ENCODE assay signal across 8 cellular contexts in genomic region chr12:118137148-118137678, GRCh38. TPM values are rescaled to one million over a fixed set of nuclear protein-coding genes. Genes with fewer than 3 reads are reported as not detected.
DNase-seq lines count a peak whose midpoint lies in the region; ATAC-seq and TF ChIP-seq lines count a peak whose summit lies in the region.

No MANE protein-coding gene starts in this region.

- H3K4me1 Mint-ChIP-seq in activated CD8-positive, alpha-beta memory T cell treated with anti-CD3 and anti-CD28 coated beads, Interleukin-2, amount 10 ng/mL, durations not matched to agents 7 days and 5 days = peaks cover 33% of the 10 kb centered on the region

- peak overlapping the region; percentile 99 for H3K27ac ChIP-seq in thyroid gland

- no peak for TF ChIP-seq CTCF in astrocyte of the cerebellum (IDR thresholded peaks at IDR 0.05; ENCODE audit: low read depth, low read length, missing control alignments)
- no peak for TF ChIP-seq CTCF in lower leg skin (IDR thresholded peaks at IDR 0.05)
- no peak for TF ChIP-seq CTCF in thyroid gland (IDR thresholded peaks at IDR 0.05)

- no peaks in the 10 kb centered on the region for H3K9me3 Mint-ChIP-seq in activated CD8-positive, alpha-beta memory T cell treated with anti-CD3 and anti-CD28 coated beads, Interleukin-2, amount 10 ng/mL, durations not matched to agents 7 days and 5 days (ENCODE audit: low read depth)

- ATAC-seq in activated CD8-positive, alpha-beta memory T cell treated with anti-CD3 and anti-CD28 coated beads, Interleukin-2, amount 10 ng/mL, durations not matched to agents 7 days and 5 days = no peak
- ATAC-seq in HG03565 (IDR thresholded peaks at IDR 0.05; ENCODE audit: unreplicated experiment) = no peak
- ATAC-seq in GM19035 (IDR thresholded peaks at IDR 0.05; ENCODE audit: unreplicated experiment) = no peak

- H3K27ac Mint-ChIP-seq in activated CD8-positive, alpha-beta memory T cell treated with anti-CD3 and anti-CD28 coated beads, Interleukin-2, amount 10 ng/mL, durations not matched to agents 7 days and 5 days = peak overlapping the region; percentile 79

- H3K27me3 ChIP-seq in thyroid gland = no peaks in the 10 kb centered on the region

- no peak for DNase-seq in activated CD8-positive, alpha-beta memory T cell treated with anti-CD3 and anti-CD28 coated beads, Interleukin-2, amount 10 ng/mL, durations not matched to agents 7 days and 5 days
- no peak for DNase-seq in activated CD8-positive, alpha-beta memory T cell treated with anti-CD3 and anti-CD28 coated beads, Interleukin-2, amount 50 U/mL, for 48 hours
- no peak for DNase-seq in astrocyte of the cerebellum (ENCODE audit: low read depth)
- DNase-seq in lower leg skin (ENCODE audit: low spot score in 2 of 2) = peak in 1 of 2 donors; percentile 58
- no peak for DNase-seq in thyroid gland
- DNase-seq in SHP77 (lab: John Stamatoyannopoulos, UW) = no peak

- no peaks in the 10 kb centered on the region for H3K27me3 Mint-ChIP-seq in activated CD8-positive, alpha-beta memory T cell treated with anti-CD3 and anti-CD28 coated beads, Interleukin-2, amount 10 ng/mL, durations not matched to agents 7 days and 5 days

- H3K9me3 ChIP-seq in thyroid gland = no peaks in the 10 kb centered on the region

- CTCF ChIA-PET in activated CD8-positive, alpha-beta memory T cell treated with anti-CD3 and anti-CD28 coated beads, Interleukin-2, amount 10 ng/mL, durations not matched to agents 7 days and 5 days (lab: Charles Lee) = interaction anchor here (2.9 to 6.0 kb wide), 3 partner anchors 16 to 240 kb away, joined by 15 to 51 read pairs (median 19); partner anchors contain the start of gene SUDS3

- H3K4me1 ChIP-seq in thyroid gland = peaks cover 54 to 59% of the 10 kb centered on the region in 2 donors

- peak overlapping the region; percentile 87 for H3K4me3 Mint-ChIP-seq in activated CD8-positive, alpha-beta memory T cell treated with anti-CD3 and anti-CD28 coated beads, Interleukin-2, amount 10 ng/mL, durations not matched to agents 7 days and 5 days

- H3K36me3 Mint-ChIP-seq in activated CD8-positive, alpha-beta memory T cell treated with anti-CD3 and anti-CD28 coated beads, Interleukin-2, amount 10 ng/mL, durations not matched to agents 7 days and 5 days = peaks cover 24% of the 10 kb centered on the region

- peaks cover 24 to 26% of the 10 kb centered on the region in 2 donors for H3K36me3 ChIP-seq in thyroid gland

- H3K4me3 ChIP-seq in astrocyte of the cerebellum (ENCODE audit: low read depth, low read length) = peak overlapping the region; percentile 94
- H3K4me3 ChIP-seq in lower leg skin (ENCODE audit: low read depth, poor library complexity, severe bottlenecking) = peak overlapping the region; percentile 96
- H3K4me3 ChIP-seq in thyroid gland (replicated peaks in 1 of 3) = peak overlapping the region; percentile 96 to 99 (median 98)

- intact Hi-C loops in lower leg skin (cut with DNase I; ENCODE audit: low total_unique reads) (no loop called here), thyroid gland (cut with DNase I) (no loop called here)

- TF ChIP-seq POLR2A in lower leg skin (IDR thresholded peaks at IDR 0.05) (no peak), thyroid gland (IDR thresholded peaks at IDR 0.05) (no peak)

- in situ Hi-C loops in astrocyte of the cerebellum (cut with HindIII; ENCODE audit: low sequenced_read_pairs) = no loop called here

- WGBS in lower leg skin, 2 donors = 68% methylated on average over 10 of the region's 10 CpGs
- WGBS in thyroid gland, 2 donors = 66 to 70% methylated on average over 10 of the region's 10 CpGs

RNA-seq across cellular contexts. Expression of gene PEBP1, which starts 1.3 kb away (rescaled TPM):
- total RNA-seq in activated CD8-positive, alpha-beta memory T cell treated with anti-CD3 and anti-CD28 coated beads, Interleukin-2, amount 10 ng/mL, durations not matched to agents 7 days and 5 days = 100 to 1,000 TPM in 1 of 2 experiments, 10 to 100 TPM in 1; 93.7 to 136 TPM
- total RNA-seq in lower leg skin = 100 to 1,000 TPM; 192 to 447 (median 328) TPM
- total RNA-seq in thyroid gland = 1,000 to 10,000 TPM in 3 of 4 donors, 100 to 1,000 TPM in 1; 695 to 2,015 (median 1,366) TPM

RNA-seq across cellular contexts. Expression of gene VSIG10, which starts 33.4 kb away (rescaled TPM):
- total RNA-seq in activated CD8-positive, alpha-beta memory T cell treated with anti-CD3 and anti-CD28 coated beads, Interleukin-2, amount 10 ng/mL, durations not matched to agents 7 days and 5 days = 10 to 100 TPM in 1 of 2 experiments, 1 to 10 TPM in 1; 9.2 to 14.4 TPM
- total RNA-seq in lower leg skin (10 to 100 TPM; 17.1 to 40.1 (median 29.4) TPM), thyroid gland (10 to 100 TPM; 62.0 to 93.7 (median 76.6) TPM)
